ENCODE assay signal across 14 cellular contexts in the genomic region with DNA sequence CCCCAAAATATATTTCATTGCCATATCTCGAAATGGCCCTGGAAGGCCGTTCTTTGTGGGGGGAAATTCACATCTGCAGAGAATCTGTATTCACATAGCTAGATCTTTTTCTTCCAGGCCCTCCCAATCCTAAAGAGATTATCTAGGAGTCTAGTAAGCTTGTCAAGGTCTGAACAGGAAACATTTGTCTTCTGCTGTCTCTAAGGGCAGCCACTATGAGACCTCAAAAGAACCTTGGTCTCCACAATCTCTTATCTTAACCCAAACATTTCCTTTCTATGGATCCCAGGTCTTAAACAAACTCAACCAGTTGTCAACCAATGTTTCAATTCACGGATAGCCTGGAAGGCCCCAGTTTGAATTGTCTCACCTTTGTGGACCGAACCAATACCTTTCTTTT. TPM values are rescaled to one million over a fixed set of nuclear protein-coding genes. Genes with fewer than 3 reads are reported as not detected.
"Had no signal": no experiment of that assay in that cellular context is flagged by ENCODE, and none has a peak within 500 bp of the region (broad histone marks: within the 10 kb centered on the region; RNA-seq: fewer than 3 reads in every experiment).

No MANE protein-coding gene starts in this region.

- DNase-seq: activated CD4-positive, CD25-positive, alpha-beta regulatory T cell treated with anti-CD3 and anti-CD28 coated beads, Interleukin-2, amount 50 U/mL, for 72 hours; activated T-cell treated with anti-CD3 and anti-CD28 coated beads, Interleukin-2, amount 50 U/mL, for 48 hours; effector memory CD8-positive, alpha-beta T cell; ovary; stimulated activated CD4-positive, alpha-beta T cell treated with anti-CD3 and anti-CD28 coated beads, Interleukin-4, amount 100 ng/mL, for 1 hour; stimulated activated CD8-positive, alpha-beta memory T cell treated with anti-CD3 and anti-CD28 coated beads, Interleukin-4, amount 100 ng/mL, for 48 hours; T-helper 9 cell; testis; upper lobe of right lung had no signal

- H3K9me3 Mint-ChIP-seq: central memory CD8-positive, alpha-beta T cell; stimulated activated naive CD8-positive, alpha-beta T cell treated with anti-CD3 and anti-CD28 coated beads, Interleukin-15, Interleukin-2, amounts not matched to agents 100 ng/mL and 50 ng/mL, for 24 hours had no signal

- H3K4me1 Mint-ChIP-seq: central memory CD8-positive, alpha-beta T cell had no signal

- H3K27ac Mint-ChIP-seq: effector memory CD8-positive, alpha-beta T cell; stimulated activated naive CD8-positive, alpha-beta T cell treated with anti-CD3 and anti-CD28 coated beads, Interleukin-15, Interleukin-2, amounts not matched to agents 100 ng/mL and 50 ng/mL, for 24 hours had no signal

- ATAC-seq: effector memory CD8-positive, alpha-beta T cell; upper lobe of right lung had no signal

- H3K4me3 Mint-ChIP-seq: central memory CD8-positive, alpha-beta T cell; effector memory CD8-positive, alpha-beta T cell; stimulated activated naive CD8-positive, alpha-beta T cell treated with anti-CD3 and anti-CD28 coated beads, Interleukin-15, Interleukin-2, amounts not matched to agents 100 ng/mL and 50 ng/mL, for 24 hours had no signal

RNA-seq across cellular contexts. Expression of a gene that starts 45.0 kb away (rescaled TPM):
- total RNA-seq: epithelial cell of proximal tubule, hepatocyte, kidney epithelial cell, ovary had no signal
